Comparison of ENCODE assay signal across 26 cellular contexts in genomic region chr7:95276114-95276513, GRCh38. TPM values are rescaled to one million over a fixed set of nuclear protein-coding genes. Genes with fewer than 3 reads are reported as not detected.
"Had no signal": no experiment of that assay in that cellular context is flagged by ENCODE, and none has a peak within 500 bp of the region (broad histone marks: within the 10 kb centered on the region; RNA-seq: fewer than 3 reads in every experiment).

No MANE protein-coding gene starts in this region.

- H3K27me3 ChIP-seq: body of pancreas, right lobe of liver had no signal

- H3K27ac ChIP-seq: body of pancreas, right lobe of liver, thoracic aorta had no signal

- DNase-seq: activated CD4-positive, alpha-beta memory T cell treated with anti-CD3 and anti-CD28 coated beads for 36 hours; activated CD4-positive, alpha-beta T cell treated with anti-CD3 and anti-CD28 coated beads for 48 hours; activated CD4-positive, CD25-positive, alpha-beta regulatory T cell; activated effector memory CD4-positive, alpha-beta T cell treated with Interleukin-2 at 50 U/mL for 16 hours; activated naive CD4-positive, alpha-beta T cell treated with anti-CD3 and anti-CD28 coated beads, Interleukin-2, amount 10 ng/mL, durations not matched to agents 7 days and 5 days; activated T-cell treated with anti-CD3 and anti-CD28 coated beads, Interleukin-2, amount 50 U/mL, for 72 hours; caudate nucleus; effector CD4-positive, alpha-beta T cell; erythroblast; foreskin fibroblast; kidney; naive B cell; occipital lobe; right lobe of liver; small intestine; stimulated activated CD4-positive, alpha-beta T cell treated with anti-CD3 and anti-CD28 coated beads, Interleukin-15, amount 100 ng/mL, for 24 hours; stimulated activated CD8-positive, alpha-beta memory T cell treated with anti-CD3 and anti-CD28 coated beads, Interleukin-4, amount 100 ng/mL, for 48 hours; stimulated activated naive CD4-positive, alpha-beta T cell; T-helper 17 cell had no signal

- FAIRE-seq: endometrium, kidney, small intestine had no signal

- ATAC-seq: body of pancreas, left lobe of liver, right lobe of liver, T-helper 17 cell had no signal

- H3K4me3 ChIP-seq: body of pancreas, lung, right lobe of liver, thoracic aorta had no signal

- H3K36me3 ChIP-seq: right lobe of liver, thoracic aorta had no signal

- H3K9me3 ChIP-seq: body of pancreas, right lobe of liver, thoracic aorta had no signal

- H3K4me1 ChIP-seq: body of pancreas, right lobe of liver had no signal

RNA-seq across cellular contexts. Expression of gene PON1, which starts 48.2 kb away (rescaled TPM):
- total RNA-seq: activated CD4-positive, alpha-beta memory T cell treated with anti-CD3 and anti-CD28 coated beads for 36 hours; fibroblast of lung; glomerular endothelial cell; kidney; occipital lobe; T-helper 17 cell; thoracic aorta had no signal
- polyA plus RNA-seq: fibroblast of lung had no signal
